ENCODE assay signal across 1 cellular context in the genomic region with DNA sequence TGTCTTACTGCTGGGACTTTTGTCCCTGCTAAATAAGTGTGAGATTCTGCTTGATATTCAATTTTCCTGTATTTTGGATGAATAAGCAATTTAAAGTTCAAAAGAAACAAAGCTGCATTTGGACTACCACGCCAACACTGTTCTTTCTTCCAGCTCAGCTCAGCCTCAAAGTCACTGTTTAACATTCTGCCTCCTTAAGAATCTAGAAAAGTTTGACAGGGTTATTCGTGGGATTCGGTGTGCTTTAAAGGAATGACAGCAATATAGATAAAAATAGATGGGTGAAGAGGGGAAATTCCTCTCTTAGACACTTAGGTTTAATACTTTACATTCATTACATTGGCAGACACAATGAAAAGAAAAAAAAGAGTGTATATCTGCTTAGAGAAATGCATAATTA.
TF ChIP-seq lines count a peak whose summit lies in the region.

No MANE protein-coding gene starts in this region.

TF ChIP-seq in GM23338, 12 proteins besides CTCF, POLR2A, EP300 and RAD21 (continued from another document):
- TF ChIP-seq, protein P1, sequence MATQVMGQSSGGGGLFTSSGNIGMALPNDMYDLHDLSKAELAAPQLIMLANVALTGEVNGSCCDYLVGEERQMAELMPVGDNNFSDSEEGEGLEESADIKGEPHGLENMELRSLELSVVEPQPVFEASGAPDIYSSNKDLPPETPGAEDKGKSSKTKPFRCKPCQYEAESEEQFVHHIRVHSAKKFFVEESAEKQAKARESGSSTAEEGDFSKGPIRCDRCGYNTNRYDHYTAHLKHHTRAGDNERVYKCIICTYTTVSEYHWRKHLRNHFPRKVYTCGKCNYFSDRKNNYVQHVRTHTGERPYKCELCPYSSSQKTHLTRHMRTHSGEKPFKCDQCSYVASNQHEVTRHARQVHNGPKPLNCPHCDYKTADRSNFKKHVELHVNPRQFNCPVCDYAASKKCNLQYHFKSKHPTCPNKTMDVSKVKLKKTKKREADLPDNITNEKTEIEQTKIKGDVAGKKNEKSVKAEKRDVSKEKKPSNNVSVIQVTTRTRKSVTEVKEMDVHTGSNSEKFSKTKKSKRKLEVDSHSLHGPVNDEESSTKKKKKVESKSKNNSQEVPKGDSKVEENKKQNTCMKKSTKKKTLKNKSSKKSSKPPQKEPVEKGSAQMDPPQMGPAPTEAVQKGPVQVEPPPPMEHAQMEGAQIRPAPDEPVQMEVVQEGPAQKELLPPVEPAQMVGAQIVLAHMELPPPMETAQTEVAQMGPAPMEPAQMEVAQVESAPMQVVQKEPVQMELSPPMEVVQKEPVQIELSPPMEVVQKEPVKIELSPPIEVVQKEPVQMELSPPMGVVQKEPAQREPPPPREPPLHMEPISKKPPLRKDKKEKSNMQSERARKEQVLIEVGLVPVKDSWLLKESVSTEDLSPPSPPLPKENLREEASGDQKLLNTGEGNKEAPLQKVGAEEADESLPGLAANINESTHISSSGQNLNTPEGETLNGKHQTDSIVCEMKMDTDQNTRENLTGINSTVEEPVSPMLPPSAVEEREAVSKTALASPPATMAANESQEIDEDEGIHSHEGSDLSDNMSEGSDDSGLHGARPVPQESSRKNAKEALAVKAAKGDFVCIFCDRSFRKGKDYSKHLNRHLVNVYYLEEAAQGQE (IDR thresholded peaks at IDR 0.05; ENCODE audit: unreplicated experiment), result no peak
- TF ChIP-seq NANOG (IDR thresholded peaks at IDR 0.05; ENCODE audit: borderline replicate concordance) (no peak), POLR2AphosphoS5 (IDR thresholded peaks at IDR 0.05; ENCODE audit: low read depth) (no peak), JUNB (IDR thresholded peaks at IDR 0.05; ENCODE audit: unreplicated experiment) (no peak)
- TF ChIP-seq, protein P2, sequence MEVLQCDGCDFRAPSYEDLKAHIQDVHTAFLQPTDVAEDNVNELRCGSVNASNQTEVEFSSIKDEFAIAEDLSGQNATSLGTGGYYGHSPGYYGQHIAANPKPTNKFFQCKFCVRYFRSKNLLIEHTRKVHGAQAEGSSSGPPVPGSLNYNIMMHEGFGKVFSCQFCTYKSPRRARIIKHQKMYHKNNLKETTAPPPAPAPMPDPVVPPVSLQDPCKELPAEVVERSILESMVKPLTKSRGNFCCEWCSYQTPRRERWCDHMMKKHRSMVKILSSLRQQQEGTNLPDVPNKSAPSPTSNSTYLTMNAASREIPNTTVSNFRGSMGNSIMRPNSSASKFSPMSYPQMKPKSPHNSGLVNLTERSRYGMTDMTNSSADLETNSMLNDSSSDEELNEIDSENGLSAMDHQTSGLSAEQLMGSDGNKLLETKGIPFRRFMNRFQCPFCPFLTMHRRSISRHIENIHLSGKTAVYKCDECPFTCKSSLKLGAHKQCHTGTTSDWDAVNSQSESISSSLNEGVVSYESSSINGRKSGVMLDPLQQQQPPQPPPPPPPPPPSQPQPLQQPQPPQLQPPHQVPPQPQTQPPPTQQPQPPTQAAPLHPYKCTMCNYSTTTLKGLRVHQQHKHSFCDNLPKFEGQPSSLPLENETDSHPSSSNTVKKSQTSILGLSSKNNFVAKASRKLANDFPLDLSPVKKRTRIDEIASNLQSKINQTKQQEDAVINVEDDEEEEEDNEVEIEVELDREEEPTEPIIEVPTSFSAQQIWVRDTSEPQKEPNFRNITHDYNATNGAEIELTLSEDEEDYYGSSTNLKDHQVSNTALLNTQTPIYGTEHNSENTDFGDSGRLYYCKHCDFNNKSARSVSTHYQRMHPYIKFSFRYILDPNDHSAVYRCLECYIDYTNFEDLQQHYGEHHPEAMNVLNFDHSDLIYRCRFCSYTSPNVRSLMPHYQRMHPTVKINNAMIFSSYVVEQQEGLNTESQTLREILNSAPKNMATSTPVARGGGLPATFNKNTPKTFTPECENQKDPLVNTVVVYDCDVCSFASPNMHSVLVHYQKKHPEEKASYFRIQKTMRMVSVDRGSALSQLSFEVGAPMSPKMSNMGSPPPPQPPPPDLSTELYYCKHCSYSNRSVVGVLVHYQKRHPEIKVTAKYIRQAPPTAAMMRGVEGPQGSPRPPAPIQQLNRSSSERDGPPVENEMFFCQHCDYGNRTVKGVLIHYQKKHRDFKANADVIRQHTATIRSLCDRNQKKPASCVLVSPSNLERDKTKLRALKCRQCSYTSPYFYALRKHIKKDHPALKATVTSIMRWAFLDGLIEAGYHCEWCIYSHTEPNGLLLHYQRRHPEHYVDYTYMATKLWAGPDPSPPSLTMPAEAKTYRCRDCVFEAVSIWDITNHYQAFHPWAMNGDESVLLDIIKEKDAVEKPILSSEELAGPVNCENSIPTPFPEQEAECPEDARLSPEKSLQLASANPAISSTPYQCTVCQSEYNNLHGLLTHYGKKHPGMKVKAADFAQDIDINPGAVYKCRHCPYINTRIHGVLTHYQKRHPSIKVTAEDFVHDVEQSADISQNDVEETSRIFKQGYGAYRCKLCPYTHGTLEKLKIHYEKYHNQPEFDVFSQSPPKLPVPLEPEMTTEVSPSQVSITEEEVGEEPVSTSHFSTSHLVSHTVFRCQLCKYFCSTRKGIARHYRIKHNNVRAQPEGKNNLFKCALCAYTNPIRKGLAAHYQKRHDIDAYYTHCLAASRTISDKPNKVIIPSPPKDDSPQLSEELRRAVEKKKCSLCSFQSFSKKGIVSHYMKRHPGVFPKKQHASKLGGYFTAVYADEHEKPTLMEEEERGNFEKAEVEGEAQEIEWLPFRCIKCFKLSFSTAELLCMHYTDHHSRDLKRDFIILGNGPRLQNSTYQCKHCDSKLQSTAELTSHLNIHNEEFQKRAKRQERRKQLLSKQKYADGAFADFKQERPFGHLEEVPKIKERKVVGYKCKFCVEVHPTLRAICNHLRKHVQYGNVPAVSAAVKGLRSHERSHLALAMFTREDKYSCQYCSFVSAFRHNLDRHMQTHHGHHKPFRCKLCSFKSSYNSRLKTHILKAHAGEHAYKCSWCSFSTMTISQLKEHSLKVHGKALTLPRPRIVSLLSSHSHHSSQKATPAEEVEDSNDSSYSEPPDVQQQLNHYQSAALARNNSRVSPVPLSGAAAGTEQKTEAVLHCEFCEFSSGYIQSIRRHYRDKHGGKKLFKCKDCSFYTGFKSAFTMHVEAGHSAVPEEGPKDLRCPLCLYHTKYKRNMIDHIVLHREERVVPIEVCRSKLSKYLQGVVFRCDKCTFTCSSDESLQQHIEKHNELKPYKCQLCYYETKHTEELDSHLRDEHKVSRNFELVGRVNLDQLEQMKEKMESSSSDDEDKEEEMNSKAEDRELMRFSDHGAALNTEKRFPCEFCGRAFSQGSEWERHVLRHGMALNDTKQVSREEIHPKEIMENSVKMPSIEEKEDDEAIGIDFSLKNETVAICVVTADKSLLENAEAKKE (CRISPR knock-in tag; IDR thresholded peaks at IDR 0.05), result no peak
